In genomic region chr6:129684323-129684884, GRCh38 we compare ENCODE assay signal across 1 cellular context.
TF ChIP-seq lines count a peak whose summit lies in the region.

No MANE protein-coding gene starts in this region.

TF ChIP-seq in SK-N-SH treated with all-trans-retinoic acid at 6 μM for 48 hours, 23 proteins besides CTCF, POLR2A, EP300 and RAD21 (continued from another document):
- TF ChIP-seq CREB5 (CRISPR knock-in tag; IDR thresholded peaks at IDR 0.05; ENCODE audit: low read depth) (no peak), CSDC2 (CRISPR knock-in tag; IDR thresholded peaks at IDR 0.05) (no peak), ZNF8 (CRISPR knock-in tag; IDR thresholded peaks at IDR 0.05) (no peak), BACH2 (CRISPR knock-in tag; IDR thresholded peaks at IDR 0.05; ENCODE audit: borderline replicate concordance) (no peak), CSRNP3 (CRISPR knock-in tag; IDR thresholded peaks at IDR 0.05) (no peak), PPARA (CRISPR knock-in tag; IDR thresholded peaks at IDR 0.05; ENCODE audit: borderline replicate concordance) (no peak), ZFP30 (CRISPR knock-in tag; IDR thresholded peaks at IDR 0.05) (no peak)
